12 cellular contexts compared by ENCODE assay signal in genomic region chr13:76799696-76800095, GRCh38.
DNase-seq lines count a peak whose midpoint lies in the region; ATAC-seq, FAIRE-seq and TF ChIP-seq lines count a peak whose summit lies in the region.
"Had no signal": no experiment of that assay in that cellular context is flagged by ENCODE, and none has a peak within 500 bp of the region (broad histone marks: within the 10 kb centered on the region; RNA-seq: fewer than 3 reads in every experiment).

No MANE protein-coding gene starts in this region.

- POLR2A ChIA-PET in activated CD8-positive, alpha-beta T cell treated with anti-CD3 and anti-CD28 coated beads, Interleukin-2, amount 10 ng/mL, durations not matched to agents 7 days and 5 days (lab: Charles Lee), result no interaction called here
- POLR2A ChIA-PET in activated CD8-positive, alpha-beta T cell treated with anti-CD3 and anti-CD28 coated beads for 36 hours (lab: Charles Lee), result no interaction called here

- H3K4me3 Mint-ChIP-seq in activated CD8-positive, alpha-beta T cell treated with anti-CD3 and anti-CD28 coated beads, Interleukin-2, amount 10 ng/mL, durations not matched to agents 7 days and 5 days, result no peak overlapping the region
- no peak overlapping the region for H3K4me3 Mint-ChIP-seq in activated CD8-positive, alpha-beta T cell treated with anti-CD3 and anti-CD28 coated beads for 36 hours
- H3K4me3 Mint-ChIP-seq in type B pancreatic cell, result no peak overlapping the region
- H3K4me3 Mint-ChIP-seq: activated naive CD4-positive, alpha-beta T cell treated with anti-CD3 and anti-CD28 coated beads for 36 hours; mesothelial cell of epicardium had no signal

- H3K9me3 Mint-ChIP-seq in activated CD8-positive, alpha-beta T cell treated with anti-CD3 and anti-CD28 coated beads, Interleukin-2, amount 10 ng/mL, durations not matched to agents 7 days and 5 days (ENCODE audit: insufficient read depth), result no peaks in the 10 kb centered on the region
- no peaks in the 10 kb centered on the region for H3K9me3 Mint-ChIP-seq in activated CD8-positive, alpha-beta T cell treated with anti-CD3 and anti-CD28 coated beads for 36 hours
- no peaks in the 10 kb centered on the region for H3K9me3 Mint-ChIP-seq in type B pancreatic cell
- H3K9me3 Mint-ChIP-seq: activated naive CD4-positive, alpha-beta T cell treated with anti-CD3 and anti-CD28 coated beads for 36 hours; mesothelial cell of epicardium had no signal

- ATAC-seq in activated CD8-positive, alpha-beta T cell treated with anti-CD3 and anti-CD28 coated beads, Interleukin-2, amount 10 ng/mL, durations not matched to agents 7 days and 5 days, result peak; percentile 23
- no peak for ATAC-seq in activated CD8-positive, alpha-beta T cell treated with anti-CD3 and anti-CD28 coated beads for 36 hours
- ATAC-seq in GM19023 (IDR thresholded peaks at IDR 0.05; ENCODE audit: unreplicated experiment), result no peak
- no peak for ATAC-seq in Right ventricle myocardium superior (ENCODE audit: poor library complexity)

- no peak for TF ChIP-seq CTCF in activated CD8-positive, alpha-beta T cell treated with anti-CD3 and anti-CD28 coated beads for 36 hours (IDR thresholded peaks at IDR 0.05)
- no peak for TF ChIP-seq CTCF in type B pancreatic cell (conservative IDR thresholded peaks at IDR 0.05)

- FAIRE-seq in HTR-8/SVneo (lab: Jason Lieb, UNC), result no peak
- FAIRE-seq: H1 had no signal

- no peaks in the 10 kb centered on the region for H3K4me1 Mint-ChIP-seq in activated CD8-positive, alpha-beta T cell treated with anti-CD3 and anti-CD28 coated beads, Interleukin-2, amount 10 ng/mL, durations not matched to agents 7 days and 5 days (ENCODE audit: low read depth)
- H3K4me1 Mint-ChIP-seq in activated CD8-positive, alpha-beta T cell treated with anti-CD3 and anti-CD28 coated beads for 36 hours (ENCODE audit: low read depth), result no peaks in the 10 kb centered on the region
- no peaks in the 10 kb centered on the region for H3K4me1 Mint-ChIP-seq in type B pancreatic cell (ENCODE audit: unreplicated experiment)

- intact Hi-C loops in activated CD8-positive, alpha-beta T cell treated with anti-CD3 and anti-CD28 coated beads for 36 hours (cut with micrococcal nuclease), result no loop called here
- intact Hi-C loops in Right ventricle myocardium superior (cut with DNase I), result no loop called here

- no peaks in the 10 kb centered on the region for H3K27me3 Mint-ChIP-seq in activated CD8-positive, alpha-beta T cell treated with anti-CD3 and anti-CD28 coated beads, Interleukin-2, amount 10 ng/mL, durations not matched to agents 7 days and 5 days (ENCODE audit: low read depth)
- H3K27me3 Mint-ChIP-seq in activated CD8-positive, alpha-beta T cell treated with anti-CD3 and anti-CD28 coated beads for 36 hours, result no peaks in the 10 kb centered on the region
- no peaks in the 10 kb centered on the region for H3K27me3 Mint-ChIP-seq in type B pancreatic cell

- CTCF ChIA-PET in activated CD8-positive, alpha-beta T cell treated with anti-CD3 and anti-CD28 coated beads, Interleukin-2, amount 10 ng/mL, durations not matched to agents 7 days and 5 days (lab: Charles Lee), result no interaction called here
- CTCF ChIA-PET in activated CD8-positive, alpha-beta T cell treated with anti-CD3 and anti-CD28 coated beads for 36 hours (lab: Charles Lee), result no interaction called here

- no peak overlapping the region for H3K27ac Mint-ChIP-seq in activated CD8-positive, alpha-beta T cell treated with anti-CD3 and anti-CD28 coated beads, Interleukin-2, amount 10 ng/mL, durations not matched to agents 7 days and 5 days
- no peak overlapping the region for H3K27ac Mint-ChIP-seq in activated CD8-positive, alpha-beta T cell treated with anti-CD3 and anti-CD28 coated beads for 36 hours
- peak overlapping the region; percentile 10 for H3K27ac Mint-ChIP-seq in type B pancreatic cell
- H3K27ac Mint-ChIP-seq: activated naive CD4-positive, alpha-beta T cell treated with anti-CD3 and anti-CD28 coated beads for 36 hours; mesothelial cell of epicardium had no signal

- DNase-seq in activated CD8-positive, alpha-beta T cell treated with anti-CD3 and anti-CD28 coated beads, Interleukin-2, amount 10 ng/mL, durations not matched to agents 7 days and 5 days, result no peak
- no peak for DNase-seq in activated CD8-positive, alpha-beta T cell treated with anti-CD3 and anti-CD28 coated beads for 36 hours
- DNase-seq in NCI-H2029 (lab: John Stamatoyannopoulos, UW) (peak; percentile 39), fibroblast of gingiva (ENCODE audit: low read depth) (peak; percentile 18), type B pancreatic cell (ENCODE audit: extremely low spot score, unreplicated experiment) (no peak), Right ventricle myocardium superior (no peak), HTR-8/SVneo (ENCODE audit: insufficient read length, low spot score) (no peak)
- DNase-seq: activated naive CD4-positive, alpha-beta T cell treated with anti-CD3 and anti-CD28 coated beads for 36 hours; stimulated activated CD4-positive, alpha-beta T cell treated with anti-CD3 and anti-CD28 coated beads, Interleukin-12 subunit alpha, Interleukin-12 subunit beta, amount 100 ng/mL, for 4 hours had no signal

- no peaks in the 10 kb centered on the region for H3K36me3 Mint-ChIP-seq in activated CD8-positive, alpha-beta T cell treated with anti-CD3 and anti-CD28 coated beads, Interleukin-2, amount 10 ng/mL, durations not matched to agents 7 days and 5 days (ENCODE audit: low read depth)
- H3K36me3 Mint-ChIP-seq in activated CD8-positive, alpha-beta T cell treated with anti-CD3 and anti-CD28 coated beads for 36 hours (ENCODE audit: low read depth), result no peaks in the 10 kb centered on the region
- H3K36me3 Mint-ChIP-seq in type B pancreatic cell, result no peaks in the 10 kb centered on the region
- H3K36me3 Mint-ChIP-seq: mesothelial cell of epicardium had no signal

Comparison
In these comparisons a context has a peak if more than half of its experiments do, and no peak if none do; other contexts are left out.
1. DNase-seq: peak in NCI-H2029 (single experiment) and fibroblast of gingiva (single experiment); none in activated CD8-positive, alpha-beta T cell treated with anti-CD3 and anti-CD28 coated beads, Interleukin-2, amount 10 ng/mL, durations not matched to agents 7 days and 5 days (single experiment), activated CD8-positive, alpha-beta T cell treated with anti-CD3 and anti-CD28 coated beads for 36 hours (single experiment), type B pancreatic cell (single experiment), Right ventricle myocardium superior (single experiment) and HTR-8/SVneo (single experiment).